ENCODE assay signal across 1 cellular context in the genomic region with DNA sequence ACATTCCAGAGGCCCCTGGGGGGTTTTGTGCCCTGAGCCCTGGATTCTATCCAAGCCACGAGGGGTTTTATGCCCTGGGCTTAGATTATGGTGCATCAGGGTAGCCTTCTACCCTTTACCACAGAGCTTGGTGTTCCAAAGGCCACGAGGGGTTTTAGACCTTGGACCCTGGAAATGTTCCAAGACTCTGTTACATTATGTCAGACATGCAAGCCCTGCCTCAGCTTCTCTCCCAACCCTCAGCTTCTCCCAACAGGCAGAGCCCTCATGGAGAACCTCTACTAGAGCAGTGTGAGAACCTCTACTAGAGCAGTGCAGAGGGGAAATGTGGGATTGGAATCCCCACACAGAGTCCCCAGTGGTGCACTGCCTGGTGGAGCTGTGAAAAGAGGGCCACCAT. TPM values are rescaled to one million over a fixed set of nuclear protein-coding genes. Genes with fewer than 3 reads are reported as not detected.
"Had no signal": no experiment of that assay in that cellular context is flagged by ENCODE, and none has a peak within 500 bp of the region (broad histone marks: within the 10 kb centered on the region; RNA-seq: fewer than 3 reads in every experiment).

No MANE protein-coding gene starts in this region.

RNA-seq across cellular contexts. Expression of a gene that starts 10.5 kb away (rescaled TPM):
- polyA plus RNA-seq: GM23248 had no signal
